Comparison of ENCODE assay signal across 26 cellular contexts in the genomic region with DNA sequence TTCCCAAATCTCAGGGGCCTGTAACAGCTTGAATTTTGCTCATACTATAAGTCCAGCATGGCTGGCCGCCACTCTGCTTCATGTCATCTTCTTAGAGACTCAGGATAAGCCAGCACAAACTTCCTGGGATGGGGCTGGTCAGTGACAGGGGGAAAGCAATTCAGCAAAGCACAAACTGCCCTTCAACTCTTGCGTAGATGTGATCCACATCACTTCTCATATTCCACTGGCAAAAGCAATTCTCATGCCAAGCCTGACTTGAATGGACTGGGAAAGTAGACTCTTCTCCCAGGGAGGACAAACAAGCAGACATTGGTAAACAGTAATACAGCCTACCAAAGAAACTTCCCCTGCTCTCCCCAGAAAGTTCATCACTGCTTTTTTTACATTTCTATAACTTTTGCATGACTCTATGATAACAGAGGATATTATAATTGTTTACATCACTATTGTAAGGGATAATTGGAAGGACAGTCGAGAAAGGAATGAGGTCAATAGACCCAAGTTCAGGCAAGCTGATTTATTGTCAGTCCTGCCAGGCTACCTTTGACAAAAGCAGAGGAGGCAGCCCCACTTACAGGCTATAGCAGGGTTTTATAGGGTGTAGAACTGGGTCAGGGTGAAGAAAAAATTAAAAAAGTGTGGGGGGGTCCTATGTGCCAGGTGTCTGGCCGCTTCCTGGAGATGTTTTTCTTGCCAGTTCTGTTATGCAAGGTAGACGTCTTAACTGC. TPM values are rescaled to one million over a fixed set of nuclear protein-coding genes. Genes with fewer than 3 reads are reported as not detected.
"Had no signal": no experiment of that assay in that cellular context is flagged by ENCODE, and none has a peak within 500 bp of the region (broad histone marks: within the 10 kb centered on the region; RNA-seq: fewer than 3 reads in every experiment).

No MANE protein-coding gene starts in this region.

- H3K4me3 ChIP-seq: heart right ventricle, pancreas, thoracic aorta, uterus had no signal

- DNase-seq: activated CD4-positive, alpha-beta memory T cell treated with anti-CD3 and anti-CD28 coated beads, Interleukin-2, amount 10 ng/mL, durations not matched to agents 7 days and 5 days; activated CD4-positive, alpha-beta T cell treated with anti-CD3 and anti-CD28 coated beads for 1 hour; activated CD4-positive, alpha-beta T cell treated with anti-CD3 and anti-CD28 coated beads, Interleukin-2, amount 10 ng/mL, durations not matched to agents 7 days and 5 days; activated CD8-positive, alpha-beta memory T cell treated with anti-CD3 and anti-CD28 coated beads, Interleukin-2, amount 50 U/mL, for 48 hours; activated gamma-delta T cell; activated naive CD4-positive, alpha-beta T cell treated with anti-CD3 and anti-CD28 coated beads, Interleukin-2, amount 10 ng/mL, durations not matched to agents 7 days and 5 days; activated T-cell treated with anti-CD3 and anti-CD28 coated beads, Interleukin-2, amount 50 U/mL, for 24 hours; amniotic stem cell; brain microvascular endothelial cell; central memory CD4-positive, alpha-beta T cell; foreskin fibroblast; heart right ventricle; kidney glomerular epithelial cell; naive thymus-derived CD8-positive, alpha-beta T cell; nucleus accumbens; pancreas; small intestine; stimulated activated CD4-positive, alpha-beta T cell treated with anti-CD3 and anti-CD28 coated beads, Interleukin-4, amount 100 ng/mL, for 24 hours; T-helper 2 cell; uterus had no signal

- FAIRE-seq: astrocyte, endothelial cell of umbilical vein, pancreas, small intestine had no signal

- H3K27me3 ChIP-seq: brain microvascular endothelial cell, heart right ventricle, pancreas, uterus had no signal

- H3K4me1 ChIP-seq: heart right ventricle, pancreas, uterus had no signal

- H3K36me3 ChIP-seq: brain microvascular endothelial cell, heart right ventricle, pancreas, thoracic aorta, uterus had no signal

- H3K9me3 ChIP-seq: heart right ventricle, pancreas, thoracic aorta, uterus had no signal

- ATAC-seq: naive thymus-derived CD8-positive, alpha-beta T cell; pancreas; sciatic nerve; stimulated activated effector memory CD8-positive, alpha-beta T cell treated with anti-CD3 and anti-CD28 coated beads, Interleukin-12 subunit alpha, Interleukin-12 subunit beta, amount 100 ng/mL, for 72 hours; WTC11 had no signal

- H3K27ac ChIP-seq: brain microvascular endothelial cell, pancreas, thoracic aorta, uterus had no signal

RNA-seq across cellular contexts. Expression of a gene that starts 37.4 kb away (rescaled TPM):
- total RNA-seq: activated CD4-positive, alpha-beta memory T cell treated with anti-CD3 and anti-CD28 coated beads, Interleukin-2, amount 10 ng/mL, durations not matched to agents 7 days and 5 days; activated CD4-positive, alpha-beta T cell treated with anti-CD3 and anti-CD28 coated beads, Interleukin-2, amount 10 ng/mL, durations not matched to agents 7 days and 5 days; naive thymus-derived CD8-positive, alpha-beta T cell had no signal
- polyA plus RNA-seq: naive thymus-derived CD8-positive, alpha-beta T cell had no signal
